In genomic region chr1:31955917-31956736, GRCh38 we compare ENCODE assay signal across 1 cellular context.
TF ChIP-seq lines count a peak whose summit lies in the region.

No MANE protein-coding gene starts in this region.

TF ChIP-seq in K562, 482 proteins besides CTCF, POLR2A, EP300 and RAD21 (continued from another document and continues in another):
- TF ChIP-seq, protein P1, sequence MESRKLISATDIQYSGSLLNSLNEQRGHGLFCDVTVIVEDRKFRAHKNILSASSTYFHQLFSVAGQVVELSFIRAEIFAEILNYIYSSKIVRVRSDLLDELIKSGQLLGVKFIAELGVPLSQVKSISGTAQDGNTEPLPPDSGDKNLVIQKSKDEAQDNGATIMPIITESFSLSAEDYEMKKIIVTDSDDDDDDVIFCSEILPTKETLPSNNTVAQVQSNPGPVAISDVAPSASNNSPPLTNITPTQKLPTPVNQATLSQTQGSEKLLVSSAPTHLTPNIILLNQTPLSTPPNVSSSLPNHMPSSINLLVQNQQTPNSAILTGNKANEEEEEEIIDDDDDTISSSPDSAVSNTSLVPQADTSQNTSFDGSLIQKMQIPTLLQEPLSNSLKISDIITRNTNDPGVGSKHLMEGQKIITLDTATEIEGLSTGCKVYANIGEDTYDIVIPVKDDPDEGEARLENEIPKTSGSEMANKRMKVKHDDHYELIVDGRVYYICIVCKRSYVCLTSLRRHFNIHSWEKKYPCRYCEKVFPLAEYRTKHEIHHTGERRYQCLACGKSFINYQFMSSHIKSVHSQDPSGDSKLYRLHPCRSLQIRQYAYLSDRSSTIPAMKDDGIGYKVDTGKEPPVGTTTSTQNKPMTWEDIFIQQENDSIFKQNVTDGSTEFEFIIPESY (CRISPR knock-in tag; IDR thresholded peaks at IDR 0.05), result no peak; the same call in 1 of the 2 replicates
- TF ChIP-seq ZNF121 (CRISPR knock-in tag; conservative IDR thresholded peaks at IDR 0.05) (no peak), BRCA1 (IDR thresholded peaks at IDR 0.05) (no peak), BRCA1 (CRISPR knock-in tag; IDR thresholded peaks at IDR 0.05) (no peak), HDGF (IDR thresholded peaks at IDR 0.05) (peak; percentile 94), HDAC2 (IDR thresholded peaks at IDR 0.05) (peak; percentile 85), ZFPM2 (CRISPR knock-in tag; IDR thresholded peaks at IDR 0.05) (no peak), BMI1 (IDR thresholded peaks at IDR 0.05; ENCODE audit: low read length) (no peak), HMG20B (CRISPR knock-in tag; IDR thresholded peaks at IDR 0.05) (no peak), ZNF766 (CRISPR knock-in tag; conservative IDR thresholded peaks at IDR 0.05) (peak; percentile 69), ZNF174 (CRISPR knock-in tag; IDR thresholded peaks at IDR 0.05) (no peak), ZNF143 (CRISPR knock-in tag; IDR thresholded peaks at IDR 0.05) (no peak), E2F5 (CRISPR knock-in tag; IDR thresholded peaks at IDR 0.05) (no peak), SOX6 (IDR thresholded peaks at IDR 0.05) (peak; percentile 84), CEBPG (CRISPR knock-in tag; IDR thresholded peaks at IDR 0.05) (peak; percentile 81), CEBPG (tag; conservative IDR thresholded peaks at IDR 0.05 in 1 of 2, IDR thresholded peaks at IDR 0.05 in 1 of 2) (peak; percentile 90 to 94), EHMT2 (IDR thresholded peaks at IDR 0.05) (no peak), E2F1 (CRISPR knock-in tag; IDR thresholded peaks at IDR 0.05) (no peak), ZNF232 (CRISPR knock-in tag; IDR thresholded peaks at IDR 0.05) (no peak), CBX1 (IDR thresholded peaks at IDR 0.05; ENCODE audit: low read depth) (no peak), MAX (CRISPR knock-in tag; IDR thresholded peaks at IDR 0.05) (no peak), ZNF41 (CRISPR knock-in tag; conservative IDR thresholded peaks at IDR 0.05) (no peak; the same call in 1 of the 2 replicates), KDM4B (IDR thresholded peaks at IDR 0.05; ENCODE audit: borderline replicate concordance in 2 of 2, low read depth in 1 of 2) (no peak), ZSCAN29 (IDR thresholded peaks at IDR 0.05) (no peak), SMARCC2 (IDR thresholded peaks at IDR 0.05; ENCODE audit: low read depth) (peak; percentile 85), CBFA2T3 (IDR thresholded peaks at IDR 0.05) (peak; percentile 64), NR3C1 (CRISPR knock-in tag; IDR thresholded peaks at IDR 0.05) (no peak), SMARCE1 (IDR thresholded peaks at IDR 0.05) (peak; percentile 91), ZNF436 (CRISPR knock-in tag; IDR thresholded peaks at IDR 0.05) (0 out of 2 replicates have a peak, but pooled peaks have one; percentile 26), LEF1 (IDR thresholded peaks at IDR 0.05) (peak; percentile 99), RFX5 (IDR thresholded peaks at IDR 0.05; ENCODE audit: low read depth, low read length) (no peak), RBM22 (IDR thresholded peaks at IDR 0.05; ENCODE audit: low read depth, low read length, poor library complexity, severe bottlenecking) (no peak), ZSCAN32 (CRISPR knock-in tag; IDR thresholded peaks at IDR 0.05) (no peak), ZKSCAN3 (CRISPR knock-in tag; IDR thresholded peaks at IDR 0.05) (no peak), MBD1 (CRISPR knock-in tag; IDR thresholded peaks at IDR 0.05) (no peak), NR2F6 (CRISPR knock-in tag; IDR thresholded peaks at IDR 0.05) (no peak), SIN3A (IDR thresholded peaks at IDR 0.05; ENCODE audit: borderline replicate concordance in 2 of 2, control insufficient read depth in 1 of 2, low read depth in 2 of 2, low read length in 2 of 2) (no peak), HOMEZ (CRISPR knock-in tag; IDR thresholded peaks at IDR 0.05) (no peak), TSC22D4 (tag; IDR thresholded peaks at IDR 0.05) (no peak), SMC3 (conservative IDR thresholded peaks at IDR 0.05; ENCODE audit: insufficient read depth, low read depth, low read length) (peak; percentile 33; the same call in 1 of the 2 replicates), NONO (IDR thresholded peaks at IDR 0.05; ENCODE audit: low read depth in 2 of 2, low read length in 1 of 2) (peak in 1 of 2 experiments; percentile 70; a peak in 1 of 4 replicates), NELFE (IDR thresholded peaks at IDR 0.05; ENCODE audit: insufficient read depth, insufficient read length) (no peak), ZNF274 (IDR thresholded peaks at IDR 0.05; ENCODE audit: borderline replicate concordance, low read depth, low read length) (no peak)
- TF ChIP-seq, protein P2, sequence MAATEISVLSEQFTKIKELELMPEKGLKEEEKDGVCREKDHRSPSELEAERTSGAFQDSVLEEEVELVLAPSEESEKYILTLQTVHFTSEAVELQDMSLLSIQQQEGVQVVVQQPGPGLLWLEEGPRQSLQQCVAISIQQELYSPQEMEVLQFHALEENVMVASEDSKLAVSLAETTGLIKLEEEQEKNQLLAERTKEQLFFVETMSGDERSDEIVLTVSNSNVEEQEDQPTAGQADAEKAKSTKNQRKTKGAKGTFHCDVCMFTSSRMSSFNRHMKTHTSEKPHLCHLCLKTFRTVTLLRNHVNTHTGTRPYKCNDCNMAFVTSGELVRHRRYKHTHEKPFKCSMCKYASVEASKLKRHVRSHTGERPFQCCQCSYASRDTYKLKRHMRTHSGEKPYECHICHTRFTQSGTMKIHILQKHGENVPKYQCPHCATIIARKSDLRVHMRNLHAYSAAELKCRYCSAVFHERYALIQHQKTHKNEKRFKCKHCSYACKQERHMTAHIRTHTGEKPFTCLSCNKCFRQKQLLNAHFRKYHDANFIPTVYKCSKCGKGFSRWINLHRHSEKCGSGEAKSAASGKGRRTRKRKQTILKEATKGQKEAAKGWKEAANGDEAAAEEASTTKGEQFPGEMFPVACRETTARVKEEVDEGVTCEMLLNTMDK (IDR thresholded peaks at IDR 0.05; ENCODE audit: borderline replicate concordance, insufficient read depth, low read depth, low read length, poor library complexity, severe bottlenecking), result no peak
- TF ChIP-seq, protein P3, sequence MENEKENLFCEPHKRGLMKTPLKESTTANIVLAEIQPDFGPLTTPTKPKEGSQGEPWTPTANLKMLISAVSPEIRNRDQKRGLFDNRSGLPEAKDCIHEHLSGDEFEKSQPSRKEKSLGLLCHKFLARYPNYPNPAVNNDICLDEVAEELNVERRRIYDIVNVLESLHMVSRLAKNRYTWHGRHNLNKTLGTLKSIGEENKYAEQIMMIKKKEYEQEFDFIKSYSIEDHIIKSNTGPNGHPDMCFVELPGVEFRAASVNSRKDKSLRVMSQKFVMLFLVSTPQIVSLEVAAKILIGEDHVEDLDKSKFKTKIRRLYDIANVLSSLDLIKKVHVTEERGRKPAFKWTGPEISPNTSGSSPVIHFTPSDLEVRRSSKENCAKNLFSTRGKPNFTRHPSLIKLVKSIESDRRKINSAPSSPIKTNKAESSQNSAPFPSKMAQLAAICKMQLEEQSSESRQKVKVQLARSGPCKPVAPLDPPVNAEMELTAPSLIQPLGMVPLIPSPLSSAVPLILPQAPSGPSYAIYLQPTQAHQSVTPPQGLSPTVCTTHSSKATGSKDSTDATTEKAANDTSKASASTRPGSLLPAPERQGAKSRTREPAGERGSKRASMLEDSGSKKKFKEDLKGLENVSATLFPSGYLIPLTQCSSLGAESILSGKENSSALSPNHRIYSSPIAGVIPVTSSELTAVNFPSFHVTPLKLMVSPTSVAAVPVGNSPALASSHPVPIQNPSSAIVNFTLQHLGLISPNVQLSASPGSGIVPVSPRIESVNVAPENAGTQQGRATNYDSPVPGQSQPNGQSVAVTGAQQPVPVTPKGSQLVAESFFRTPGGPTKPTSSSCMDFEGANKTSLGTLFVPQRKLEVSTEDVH (IDR thresholded peaks at IDR 0.05; ENCODE audit: low read depth, partially characterized antibody), result no peak
- TF ChIP-seq, protein P4, sequence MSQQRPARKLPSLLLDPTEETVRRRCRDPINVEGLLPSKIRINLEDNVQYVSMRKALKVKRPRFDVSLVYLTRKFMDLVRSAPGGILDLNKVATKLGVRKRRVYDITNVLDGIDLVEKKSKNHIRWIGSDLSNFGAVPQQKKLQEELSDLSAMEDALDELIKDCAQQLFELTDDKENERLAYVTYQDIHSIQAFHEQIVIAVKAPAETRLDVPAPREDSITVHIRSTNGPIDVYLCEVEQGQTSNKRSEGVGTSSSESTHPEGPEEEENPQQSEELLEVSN (IDR thresholded peaks at IDR 0.05; ENCODE audit: borderline replicate concordance in 1 of 2, extremely low read depth in 1 of 2, insufficient read depth in 1 of 2, insufficient read length in 1 of 2, low read depth in 1 of 2, low read length in 1 of 2, poor library complexity in 1 of 2, severe bottlenecking in 1 of 2), result peak in 1 of 2 experiments; percentile 26
- TF ChIP-seq, protein P5, sequence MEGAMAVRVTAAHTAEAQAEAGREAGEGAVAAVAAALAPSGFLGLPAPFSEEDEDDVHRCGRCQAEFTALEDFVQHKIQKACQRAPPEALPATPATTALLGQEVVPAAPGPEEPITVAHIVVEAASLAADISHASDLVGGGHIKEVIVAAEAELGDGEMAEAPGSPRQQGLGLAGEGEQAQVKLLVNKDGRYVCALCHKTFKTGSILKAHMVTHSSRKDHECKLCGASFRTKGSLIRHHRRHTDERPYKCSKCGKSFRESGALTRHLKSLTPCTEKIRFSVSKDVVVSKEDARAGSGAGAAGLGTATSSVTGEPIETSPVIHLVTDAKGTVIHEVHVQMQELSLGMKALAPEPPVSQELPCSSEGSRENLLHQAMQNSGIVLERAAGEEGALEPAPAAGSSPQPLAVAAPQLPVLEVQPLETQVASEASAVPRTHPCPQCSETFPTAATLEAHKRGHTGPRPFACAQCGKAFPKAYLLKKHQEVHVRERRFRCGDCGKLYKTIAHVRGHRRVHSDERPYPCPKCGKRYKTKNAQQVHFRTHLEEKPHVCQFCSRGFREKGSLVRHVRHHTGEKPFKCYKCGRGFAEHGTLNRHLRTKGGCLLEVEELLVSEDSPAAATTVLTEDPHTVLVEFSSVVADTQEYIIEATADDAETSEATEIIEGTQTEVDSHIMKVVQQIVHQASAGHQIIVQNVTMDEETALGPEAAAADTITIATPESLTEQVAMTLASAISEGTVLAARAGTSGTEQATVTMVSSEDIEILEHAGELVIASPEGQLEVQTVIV (CRISPR knock-in tag; IDR thresholded peaks at IDR 0.05; ENCODE audit: borderline replicate concordance), result no peak
- TF ChIP-seq, protein P6, sequence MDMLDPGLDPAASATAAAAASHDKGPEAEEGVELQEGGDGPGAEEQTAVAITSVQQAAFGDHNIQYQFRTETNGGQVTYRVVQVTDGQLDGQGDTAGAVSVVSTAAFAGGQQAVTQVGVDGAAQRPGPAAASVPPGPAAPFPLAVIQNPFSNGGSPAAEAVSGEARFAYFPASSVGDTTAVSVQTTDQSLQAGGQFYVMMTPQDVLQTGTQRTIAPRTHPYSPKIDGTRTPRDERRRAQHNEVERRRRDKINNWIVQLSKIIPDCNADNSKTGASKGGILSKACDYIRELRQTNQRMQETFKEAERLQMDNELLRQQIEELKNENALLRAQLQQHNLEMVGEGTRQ (CRISPR knock-in tag; IDR thresholded peaks at IDR 0.05), result no peak
- TF ChIP-seq, protein P7, sequence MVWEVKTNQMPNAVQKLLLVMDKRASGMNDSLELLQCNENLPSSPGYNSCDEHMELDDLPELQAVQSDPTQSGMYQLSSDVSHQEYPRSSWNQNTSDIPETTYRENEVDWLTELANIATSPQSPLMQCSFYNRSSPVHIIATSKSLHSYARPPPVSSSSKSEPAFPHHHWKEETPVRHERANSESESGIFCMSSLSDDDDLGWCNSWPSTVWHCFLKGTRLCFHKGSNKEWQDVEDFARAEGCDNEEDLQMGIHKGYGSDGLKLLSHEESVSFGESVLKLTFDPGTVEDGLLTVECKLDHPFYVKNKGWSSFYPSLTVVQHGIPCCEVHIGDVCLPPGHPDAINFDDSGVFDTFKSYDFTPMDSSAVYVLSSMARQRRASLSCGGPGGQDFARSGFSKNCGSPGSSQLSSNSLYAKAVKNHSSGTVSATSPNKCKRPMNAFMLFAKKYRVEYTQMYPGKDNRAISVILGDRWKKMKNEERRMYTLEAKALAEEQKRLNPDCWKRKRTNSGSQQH (CRISPR knock-in tag; IDR thresholded peaks at IDR 0.05), result peak; percentile 82
